In genomic region chr19:51462276-51462675, GRCh38 we compare ENCODE assay signal across 25 cellular contexts. TPM values are rescaled to one million over a fixed set of nuclear protein-coding genes. Genes with fewer than 3 reads are reported as not detected.
A peak's percentile ranks its signal among the peaks of the same experiment; 100 is the strongest.
DNase-seq lines count a peak whose midpoint lies in the region; ATAC-seq and TF ChIP-seq lines count a peak whose summit lies in the region.
"Had no signal": no experiment of that assay in that cellular context is flagged by ENCODE, and none has a peak within 500 bp of the region (broad histone marks: within the 10 kb centered on the region; RNA-seq: fewer than 3 reads in every experiment).

No MANE protein-coding gene starts in this region.

- no peak for TF ChIP-seq EP300 in sigmoid colon (IDR thresholded peaks at IDR 0.05)

- peak overlapping the region in 4 of 7 donors; percentile 30 to 89 (median 70) for H3K27ac Mint-ChIP-seq in CD14-positive monocyte
- H3K27ac Mint-ChIP-seq in glutamatergic neuron (ENCODE audit: unreplicated experiment), result no peak overlapping the region
- H3K27ac Mint-ChIP-seq: CD8-positive, alpha-beta T cell; GM23338 had no signal

- peaks cover 0 to 4% of the 10 kb centered on the region in 2 donors for H3K36me3 Mint-ChIP-seq in CD14-positive monocyte
- H3K36me3 Mint-ChIP-seq in glutamatergic neuron (ENCODE audit: unreplicated experiment), result no peaks in the 10 kb centered on the region
- H3K36me3 Mint-ChIP-seq: CD8-positive, alpha-beta T cell had no signal

- H3K27ac ChIP-seq in cingulate gyrus (ENCODE audit: low read depth, low read length), result peak overlapping the region; percentile 7
- no peak overlapping the region for H3K27ac ChIP-seq in sigmoid colon
- H3K27ac ChIP-seq: BLaER1 had no signal

- 74 to 81% methylated on average over 7 of the region's 7 CpGs for WGBS in sigmoid colon, 2 donors

- TF ChIP-seq CTCF in CD14-positive monocyte (IDR thresholded peaks at IDR 0.05) (no peak), Loucy (conservative IDR thresholded peaks at IDR 0.05; ENCODE audit: low read length) (no peak), sigmoid colon (IDR thresholded peaks at IDR 0.05) (no peak), glutamatergic neuron (IDR thresholded peaks at IDR 0.05; ENCODE audit: partially characterized antibody, unreplicated experiment) (no peak)

- H3F3A ChIP-seq in Loucy (ENCODE audit: low read depth), result peaks cover 4% of the 10 kb centered on the region; the same call in 1 of the 2 replicates

- no peak overlapping the region for H2AFZ ChIP-seq in Loucy (ENCODE audit: low read length)
- H2AFZ ChIP-seq: GM23338 had no signal

- peak overlapping the region; percentile 82 for H3K9ac ChIP-seq in Loucy (ENCODE audit: low read depth, low read length, poor library complexity, severe bottlenecking)
- H3K9ac ChIP-seq: BLaER1 had no signal

- ATAC-seq in HG02623 (IDR thresholded peaks at IDR 0.05; ENCODE audit: unreplicated experiment), result no peak
- ATAC-seq: CD8-positive, alpha-beta T cell; GM23338 had no signal

- no peak for TF ChIP-seq POLR2A in sigmoid colon (IDR thresholded peaks at IDR 0.05)

- H3K4me3 Mint-ChIP-seq in CD14-positive monocyte (peak overlapping the region in 1 of 2 donors; percentile 86), glutamatergic neuron (ENCODE audit: unreplicated experiment) (no peak overlapping the region)
- H3K4me3 Mint-ChIP-seq: CD8-positive, alpha-beta T cell; GM23338 had no signal

- no peaks in the 10 kb centered on the region for H3K9me2 ChIP-seq in Loucy (replicated peaks; ENCODE audit: low read depth, low read length)

- H3K4me3 ChIP-seq in Loucy (ENCODE audit: low read length, poor library complexity, severe bottlenecking), result peak overlapping the region; percentile 56
- H3K4me3 ChIP-seq in sigmoid colon, result no peak overlapping the region
- H3K4me3 ChIP-seq: BLaER1, GM23338, HAP-1 had no signal

- H3K9me3 Mint-ChIP-seq in CD14-positive monocyte (peaks cover 0 to 2% (median 0%) of the 10 kb centered on the region in 7 donors), glutamatergic neuron (ENCODE audit: unreplicated experiment) (peaks cover 2% of the 10 kb centered on the region)
- H3K9me3 Mint-ChIP-seq: CD8-positive, alpha-beta T cell had no signal

- H3K27me3 ChIP-seq in Loucy (ENCODE audit: insufficient read depth, low read length, poor library complexity, severe bottlenecking), result no peaks in the 10 kb centered on the region
- H3K27me3 ChIP-seq in sigmoid colon, result peaks cover 4 to 57% (median 13%) of the 10 kb centered on the region in 3 donors

- DNase-seq in CD14-positive monocyte (ENCODE audit: low spot score) (no peak), sigmoid colon (peak; percentile 57), AG08396 (ENCODE audit: low spot score) (no peak), glutamatergic neuron (no peak), activated gamma-delta T cell treated with Interleukin-2 at 50 U/mL for 16 hours (no peak)
- DNase-seq: CD8-positive, alpha-beta T cell; DND-41; KBM-7; NCI-H1105; NCI-H146; NCI-H2029; NCI-H2227 treated with DMSO at 0.1 percent for 48 hours; NCI-H524 treated with DMSO at 0.1 percent for 48 hours; NCI-H82 had no signal

- no peaks in the 10 kb centered on the region for H4K20me1 ChIP-seq in Loucy (ENCODE audit: insufficient read depth, low read length, poor library complexity, severe bottlenecking)
- H4K20me1 ChIP-seq: BLaER1 had no signal

- no peaks in the 10 kb centered on the region for H3K36me3 ChIP-seq in Loucy (ENCODE audit: insufficient read depth, low read length)
- H3K36me3 ChIP-seq in sigmoid colon, result no peaks in the 10 kb centered on the region
- H3K36me3 ChIP-seq: BLaER1, HAP-1 had no signal

- peaks cover 2 to 26% (median 13%) of the 10 kb centered on the region in 3 donors for H3K27me3 Mint-ChIP-seq in CD14-positive monocyte (ENCODE audit: low read depth in 3 of 3)
- H3K27me3 Mint-ChIP-seq in glutamatergic neuron (ENCODE audit: unreplicated experiment), result peaks cover 5% of the 10 kb centered on the region

- intact Hi-C loops in CD14-positive monocyte (cut with micrococcal nuclease) (loop anchor here in 1 of 2 donors (10.0 kb wide), 1 partner anchor 373 kb away; no protein-coding TSS in a partner anchor), sigmoid colon (cut with DNase I) (no loop called here)

- H3K79me2 ChIP-seq in Loucy (ENCODE audit: insufficient read depth, low read length), result peaks cover 15% of the 10 kb centered on the region; the same call in 1 of the 2 replicates

- H3K4me1 ChIP-seq in Loucy (ENCODE audit: insufficient read depth, low read length, poor library complexity, severe bottlenecking) (peaks cover 52% of the 10 kb centered on the region), sigmoid colon (no peaks in the 10 kb centered on the region)
- H3K4me1 ChIP-seq: HAP-1 had no signal

- H3K9me3 ChIP-seq in Loucy (ENCODE audit: insufficient read depth, low read depth, low read length) (no peaks in the 10 kb centered on the region), sigmoid colon (no peaks in the 10 kb centered on the region)
- H3K9me3 ChIP-seq: BLaER1, HAP-1 had no signal

- H3K4me1 Mint-ChIP-seq in CD14-positive monocyte (peaks cover 59% of the 10 kb centered on the region), glutamatergic neuron (ENCODE audit: low read depth, unreplicated experiment) (peaks cover 3% of the 10 kb centered on the region)

- peak overlapping the region; percentile 95 for H3K4me2 ChIP-seq in Loucy (ENCODE audit: low read depth, low read length, poor library complexity, severe bottlenecking)
- H3K4me2 ChIP-seq: GM23338 had no signal

RNA-seq across cellular contexts. Expression of gene SIGLEC8, which starts 4.0 kb away (rescaled TPM):
- polyA plus RNA-seq in CD14-positive monocyte (not detected), sigmoid colon (1 to 10 TPM in 2 of 3 donors, under 1 TPM in 1; 0.60 to 4.9 (median 1.9) TPM)
- total RNA-seq in sigmoid colon (under 1 TPM in 1 of 4 donors, not detected in 3; 0.36 TPM), glutamatergic neuron (ENCODE audit: unreplicated experiment) (not detected)
- total RNA-seq: CD8-positive, alpha-beta T cell; G401; GM23338; HepG2; HT-29; OCI-LY7; SK-MEL-5 had no signal
- polyA plus RNA-seq: GM23338, HepG2 had no signal

RNA-seq across cellular contexts. Expression of gene CEACAM18, which starts 16.1 kb away (rescaled TPM):
- not detected for polyA plus RNA-seq in CD14-positive monocyte
- total RNA-seq in sigmoid colon, result not detected
- polyA plus RNA-seq in sigmoid colon, result not detected
- total RNA-seq in glutamatergic neuron (ENCODE audit: unreplicated experiment), result not detected
- total RNA-seq: CD8-positive, alpha-beta T cell; G401; GM23338; HepG2; HT-29; OCI-LY7; SK-MEL-5 had no signal
- polyA plus RNA-seq: GM23338, HepG2 had no signal

RNA-seq across cellular contexts. Expression of gene SIGLEC12, which starts 39.3 kb away (rescaled TPM):
- polyA plus RNA-seq in CD14-positive monocyte, result 1 to 10 TPM in 1 of 2 donors, under 1 TPM in 1; 0.24 to 1.8 TPM
- under 1 TPM in 1 of 4 donors, not detected in 3; 0.16 TPM for total RNA-seq in sigmoid colon
- 10 to 100 TPM in 1 of 3 donors, under 1 TPM in 1, not detected in 1; 0.86 to 11.6 TPM for polyA plus RNA-seq in sigmoid colon
- not detected for total RNA-seq in glutamatergic neuron (ENCODE audit: unreplicated experiment)
- total RNA-seq: CD8-positive, alpha-beta T cell; G401; GM23338; HepG2; HT-29; OCI-LY7; SK-MEL-5 had no signal
- polyA plus RNA-seq: GM23338, HepG2 had no signal

RNA-seq across cellular contexts. Expression of gene SIGLEC10, which starts 44.8 kb away (rescaled TPM):
- polyA plus RNA-seq in CD14-positive monocyte (10 to 100 TPM; 16.6 to 64.9 TPM), sigmoid colon (10 to 100 TPM in 2 of 3 donors, 1 to 10 TPM in 1; 1.8 to 14.4 (median 11.8) TPM)
- total RNA-seq in sigmoid colon (10 to 100 TPM in 1 of 4 donors, 1 to 10 TPM in 2, under 1 TPM in 1; 0.83 to 13.8 (median 2.5) TPM), glutamatergic neuron (ENCODE audit: unreplicated experiment) (not detected)
- total RNA-seq: G401, GM23338, HepG2, HT-29, SK-MEL-5 had no signal
- polyA plus RNA-seq: HepG2 had no signal
